Comparison of ENCODE assay signal across 18 cellular contexts in genomic region chr22:42462016-42462415, GRCh38. TPM values are rescaled to one million over a fixed set of nuclear protein-coding genes. Genes with fewer than 3 reads are reported as not detected.
A peak's percentile ranks its signal among the peaks of the same experiment; 100 is the strongest.
DNase-seq lines count a peak whose midpoint lies in the region; ATAC-seq and TF ChIP-seq lines count a peak whose summit lies in the region.
"Had no signal": no experiment of that assay in that cellular context is flagged by ENCODE, and none has a peak within 500 bp of the region (broad histone marks: within the 10 kb centered on the region; RNA-seq: fewer than 3 reads in every experiment).

No MANE protein-coding gene starts in this region.

- ATAC-seq in HG02884 (IDR thresholded peaks at IDR 0.05; ENCODE audit: unreplicated experiment), result no peak
- ATAC-seq in activated naive CD8-positive, alpha-beta T cell treated with anti-CD3 and anti-CD28 coated beads, Interleukin-2, amount 50 U/mL, for 24 hours, result no peak

- H3K4me1 Mint-ChIP-seq in osteocyte (ENCODE audit: unreplicated experiment), result no peaks in the 10 kb centered on the region
- H3K4me1 Mint-ChIP-seq in activated naive CD8-positive, alpha-beta T cell treated with anti-CD3 and anti-CD28 coated beads, Interleukin-2, amount 50 U/mL, for 24 hours, result no peaks in the 10 kb centered on the region

- TF ChIP-seq CTCF in osteocyte (IDR thresholded peaks at IDR 0.05), result no peak

- H3K9me3 Mint-ChIP-seq in osteocyte (ENCODE audit: unreplicated experiment), result no peaks in the 10 kb centered on the region
- H3K9me3 Mint-ChIP-seq in activated naive CD8-positive, alpha-beta T cell treated with anti-CD3 and anti-CD28 coated beads, Interleukin-2, amount 50 U/mL, for 24 hours, result no peaks in the 10 kb centered on the region
- H3K9me3 Mint-ChIP-seq: activated T-cell treated with anti-CD3 and anti-CD28 coated beads, Interleukin-2, amount 50 U/mL, for 24 hours had no signal

- H3K36me3 Mint-ChIP-seq in osteocyte (ENCODE audit: unreplicated experiment), result no peaks in the 10 kb centered on the region
- H3K36me3 Mint-ChIP-seq in activated naive CD8-positive, alpha-beta T cell treated with anti-CD3 and anti-CD28 coated beads, Interleukin-2, amount 50 U/mL, for 24 hours (ENCODE audit: low read depth), result no peaks in the 10 kb centered on the region
- H3K36me3 Mint-ChIP-seq: activated naive CD8-positive, alpha-beta T cell had no signal

- H3K27me3 Mint-ChIP-seq in osteocyte (ENCODE audit: unreplicated experiment), result peaks cover 44% of the 10 kb centered on the region
- peaks cover 19% of the 10 kb centered on the region for H3K27me3 Mint-ChIP-seq in activated naive CD8-positive, alpha-beta T cell treated with anti-CD3 and anti-CD28 coated beads, Interleukin-2, amount 50 U/mL, for 24 hours

- no peak overlapping the region for H3K27ac Mint-ChIP-seq in osteocyte (ENCODE audit: unreplicated experiment)
- no peak overlapping the region for H3K27ac Mint-ChIP-seq in activated naive CD8-positive, alpha-beta T cell treated with anti-CD3 and anti-CD28 coated beads, Interleukin-2, amount 50 U/mL, for 24 hours
- H3K27ac Mint-ChIP-seq: activated naive CD8-positive, alpha-beta T cell; activated T-cell treated with anti-CD3 and anti-CD28 coated beads, Interleukin-2, amount 50 U/mL, for 24 hours had no signal

- DNase-seq in DMS53 (lab: John Stamatoyannopoulos, UW) (peak; percentile 55), NCI-H69 (lab: John Stamatoyannopoulos, UW) (peak; percentile 61), iPS-NIHi7 (ENCODE audit: extremely low spot score) (peak; percentile 37), osteocyte (ENCODE audit: extremely low spot score, unreplicated experiment) (no peak)
- DNase-seq in Jurkat, Clone E6-1 (ENCODE audit: low read depth, low spot score), result peak; percentile 37
- no peak for DNase-seq in activated naive CD8-positive, alpha-beta T cell treated with anti-CD3 and anti-CD28 coated beads, Interleukin-2, amount 50 U/mL, for 24 hours
- DNase-seq: activated CD4-positive, alpha-beta T cell treated with anti-CD3 and anti-CD28 coated beads, Interleukin-2, amount 50 U/mL, for 4 hours; activated T-cell treated with anti-CD3 and anti-CD28 coated beads, Interleukin-2, amount 50 U/mL, for 24 hours; GM23248; nucleus accumbens; substantia nigra; T-helper 9 cell had no signal

- no peak overlapping the region for H3K4me3 Mint-ChIP-seq in osteocyte (ENCODE audit: unreplicated experiment)
- H3K4me3 Mint-ChIP-seq in activated naive CD8-positive, alpha-beta T cell treated with anti-CD3 and anti-CD28 coated beads, Interleukin-2, amount 50 U/mL, for 24 hours, result no peak overlapping the region
- H3K4me3 Mint-ChIP-seq: activated naive CD8-positive, alpha-beta T cell; activated T-cell treated with anti-CD3 and anti-CD28 coated beads, Interleukin-2, amount 50 U/mL, for 24 hours had no signal

- no peak overlapping the region for H3K4me3 ChIP-seq in Jurkat, Clone E6-1 (ENCODE audit: low read length)
- H3K4me3 ChIP-seq: BLaER1 treated with 17β-estradiol and CSF1 and Interleukin-3, amounts not matched to agents 10 nM and 100 nM; breast epithelium; GM23248; hepatocyte had no signal

RNA-seq across cellular contexts. Expression of gene NFAM1, which starts 29.8 kb away (rescaled TPM):
- 0.15 TPM for polyA plus RNA-seq in Jurkat, Clone E6-1 (2012; ENCODE audit: insufficient read depth, insufficient read length)
- total RNA-seq in osteocyte, result not detected in 2 replicates
- total RNA-seq: GM23248, HT1080 had no signal
- polyA plus RNA-seq: GM23248 had no signal

RNA-seq across cellular contexts. Expression of gene RRP7A, which starts 57.6 kb away (rescaled TPM):
- 79.9 TPM for polyA plus RNA-seq in Jurkat, Clone E6-1 (2012; ENCODE audit: insufficient read depth, insufficient read length)
- total RNA-seq in osteocyte, result 38.6 and 40.4 TPM in 2 replicates

Comparison
In these comparisons a context has a peak if more than half of its experiments do, and no peak if none do; other contexts are left out.
1. DNase-seq: peak in DMS53 (single experiment), Jurkat, Clone E6-1 (single experiment), NCI-H69 (single experiment) and iPS-NIHi7 (single experiment); none in osteocyte (single experiment) and activated naive CD8-positive, alpha-beta T cell treated with anti-CD3 and anti-CD28 coated beads, Interleukin-2, amount 50 U/mL, for 24 hours (single experiment).